ENCODE assay signal across 19 cellular contexts in genomic region chr14:83163016-83163415, GRCh38.
"Had no signal": no experiment of that assay in that cellular context is flagged by ENCODE, and none has a peak within 500 bp of the region (broad histone marks: within the 10 kb centered on the region; RNA-seq: fewer than 3 reads in every experiment).

No MANE protein-coding gene starts in this region.

- H3K9me3 Mint-ChIP-seq: neural progenitor cell had no signal

- DNase-seq: activated CD4-positive, alpha-beta T cell treated with anti-CD3 and anti-CD28 coated beads, Interleukin-2, amount 50 U/mL, for 1 hour; activated CD8-positive, alpha-beta memory T cell treated with anti-CD3 and anti-CD28 coated beads for 24 hours; cortex of kidney; effector CD4-positive, alpha-beta T cell; gastrocnemius medialis; heart left ventricle; immature natural killer cell; left colon; lower lobe of right lung; naive B cell; pancreas; retina; stimulated activated CD4-positive, alpha-beta T cell treated with anti-CD3 and anti-CD28 coated beads, Interleukin-4, amount 100 ng/mL, for 1 hour; stimulated activated naive B cell treated with anti-CD40 and anti-IgM and Interleukin-4, amounts not matched to agents 10 μg/mL and 1 μg/mL and 100 μg/mL, for 72 hours; T-cell; T-helper 9 cell; tibial artery had no signal

- H3K27ac Mint-ChIP-seq: immature natural killer cell; naive B cell; neural progenitor cell; stimulated activated naive B cell treated with anti-CD40 and anti-IgM and Interleukin-4, amounts not matched to agents 10 μg/mL and 1 μg/mL and 100 μg/mL, for 72 hours; T-cell had no signal

- H3K4me3 ChIP-seq: cardiac muscle cell, gastrocnemius medialis, heart left ventricle, lower lobe of right lung, neural progenitor cell, pancreas, tibial artery had no signal

- H3K9me3 ChIP-seq: gastrocnemius medialis, heart left ventricle, lower lobe of right lung, pancreas, tibial artery had no signal

- H3K27ac ChIP-seq: cardiac muscle cell, gastrocnemius medialis, heart left ventricle, lower lobe of right lung, neural progenitor cell, tibial artery had no signal

- H3K36me3 ChIP-seq: cardiac muscle cell, gastrocnemius medialis, heart left ventricle, lower lobe of right lung, neural progenitor cell, pancreas, tibial artery had no signal

- H3K4me1 Mint-ChIP-seq: immature natural killer cell; naive B cell; stimulated activated naive B cell treated with anti-CD40 and anti-IgM and Interleukin-4, amounts not matched to agents 10 μg/mL and 1 μg/mL and 100 μg/mL, for 72 hours; T-cell had no signal

- H3K36me3 Mint-ChIP-seq: immature natural killer cell; naive B cell; neural progenitor cell; stimulated activated naive B cell treated with anti-CD40 and anti-IgM and Interleukin-4, amounts not matched to agents 10 μg/mL and 1 μg/mL and 100 μg/mL, for 72 hours; T-cell had no signal

- H3K27me3 Mint-ChIP-seq: naive B cell; stimulated activated naive B cell treated with anti-CD40 and anti-IgM and Interleukin-4, amounts not matched to agents 10 μg/mL and 1 μg/mL and 100 μg/mL, for 72 hours; T-cell had no signal

- H3K27me3 ChIP-seq: cardiac muscle cell, gastrocnemius medialis, heart left ventricle, neural progenitor cell, pancreas, tibial artery had no signal

- H3K9ac ChIP-seq: neural progenitor cell had no signal

- H3K4me1 ChIP-seq: gastrocnemius medialis, heart left ventricle, lower lobe of right lung, neural progenitor cell, pancreas had no signal

- ATAC-seq: gastrocnemius medialis; heart left ventricle; left colon; lower lobe of right lung; stimulated activated naive B cell treated with anti-CD40 and anti-IgM and Interleukin-4, amounts not matched to agents 10 μg/mL and 1 μg/mL and 100 μg/mL, for 72 hours; T-cell had no signal

- H3K4me3 Mint-ChIP-seq: immature natural killer cell; naive B cell; neural progenitor cell; stimulated activated naive B cell treated with anti-CD40 and anti-IgM and Interleukin-4, amounts not matched to agents 10 μg/mL and 1 μg/mL and 100 μg/mL, for 72 hours; T-cell had no signal

- H3K4me2 ChIP-seq: neural progenitor cell had no signal

- H2AFZ ChIP-seq: neural progenitor cell had no signal
